In genomic region chr1:39462074-39462473, GRCh38 we compare ENCODE assay signal across 26 cellular contexts. TPM values are rescaled to one million over a fixed set of nuclear protein-coding genes. Genes with fewer than 3 reads are reported as not detected.
A peak's percentile ranks its signal among the peaks of the same experiment; 100 is the strongest.
DNase-seq lines count a peak whose midpoint lies in the region; ATAC-seq and TF ChIP-seq lines count a peak whose summit lies in the region.
"Had no signal": no experiment of that assay in that cellular context is flagged by ENCODE, and none has a peak within 500 bp of the region (broad histone marks: within the 10 kb centered on the region; RNA-seq: fewer than 3 reads in every experiment).

No MANE protein-coding gene starts in this region.

- BruUV-seq in PC-3 (replicated peaks; lab: Mats Ljungman, UMichigan): no TSS peak

- H3K4me1 ChIP-seq in PC-3 (ENCODE audit: insufficient read depth, low read length) (no peaks in the 10 kb centered on the region), osteoblast (ENCODE audit: insufficient read depth, low read length) (peaks cover 8% of the 10 kb centered on the region)
- H3K4me1 ChIP-seq: left lung, spleen had no signal

- H3K27me3 ChIP-seq in PC-3 (ENCODE audit: low read length): no peaks in the 10 kb centered on the region
- no peaks in the 10 kb centered on the region for H3K27me3 ChIP-seq in osteoblast (ENCODE audit: insufficient read depth, low read length)
- H3K27me3 ChIP-seq: left lung, spleen, stomach had no signal

- H3K27ac Mint-ChIP-seq in endothelial cell (ENCODE audit: unreplicated experiment): no peak overlapping the region
- H3K27ac Mint-ChIP-seq: activated T-helper 1 cell treated with anti-CD3 and anti-CD28 coated beads, Interleukin-12 subunit alpha, Interleukin-12 subunit beta, Interleukin-2, Interleukin-4 antibody, amounts not matched to agents 30 ng/mL and 10 ng/mL and 1 ng/mL, durations not matched to agents 14 hours and 24 hours and 36 hours; mesothelial cell of epicardium; type B pancreatic cell had no signal

- H3K9me3 ChIP-seq in PC-3 (ENCODE audit: low read length) (no peaks in the 10 kb centered on the region), osteoblast (ENCODE audit: low read depth, low read length) (no peaks in the 10 kb centered on the region)
- H3K9me3 ChIP-seq: left lung, spleen, stomach had no signal

- POLR2A ChIA-PET in PC-3 (lab: Charles Lee; ENCODE audit: unreplicated experiment): no interaction called here

- no peak overlapping the region for H3K4me2 ChIP-seq in PC-3 (ENCODE audit: low read length)
- no peak overlapping the region for H3K4me2 ChIP-seq in osteoblast (ENCODE audit: insufficient read depth, low read length)

- H3K27ac ChIP-seq in PC-3 (ENCODE audit: low read length): no peak overlapping the region
- peak overlapping the region; percentile 53 for H3K27ac ChIP-seq in osteoblast (ENCODE audit: low read depth, low read length)
- H3K27ac ChIP-seq: left lung, spleen, stomach had no signal

- peak; percentile 45; the same call in 1 of the 2 replicates for ATAC-seq in PC-3
- no peak for ATAC-seq in HG03439 (IDR thresholded peaks at IDR 0.05; ENCODE audit: unreplicated experiment)
- ATAC-seq: HCT116, left lung had no signal

- CTCF ChIA-PET in PC-3 (lab: Charles Lee): no interaction called here

- no peaks in the 10 kb centered on the region for H3K9me3 Mint-ChIP-seq in endothelial cell (ENCODE audit: unreplicated experiment)
- H3K9me3 Mint-ChIP-seq: activated T-helper 1 cell treated with anti-CD3 and anti-CD28 coated beads, Interleukin-12 subunit alpha, Interleukin-12 subunit beta, Interleukin-2, Interleukin-4 antibody, amounts not matched to agents 30 ng/mL and 10 ng/mL and 1 ng/mL, durations not matched to agents 14 hours and 24 hours and 36 hours; mesothelial cell of epicardium; type B pancreatic cell had no signal

- peaks cover 9% of the 10 kb centered on the region for H3K27me3 Mint-ChIP-seq in endothelial cell (ENCODE audit: unreplicated experiment)
- H3K27me3 Mint-ChIP-seq: type B pancreatic cell had no signal

- no peaks in the 10 kb centered on the region for H3K79me2 ChIP-seq in PC-3 (ENCODE audit: low read length)
- peaks cover 6% of the 10 kb centered on the region for H3K79me2 ChIP-seq in osteoblast (ENCODE audit: insufficient read depth, low read length)

- TF ChIP-seq CTCF in PC-3 (conservative IDR thresholded peaks at IDR 0.05; ENCODE audit: low read depth, low read length) (no peak), endothelial cell (IDR thresholded peaks at IDR 0.05; ENCODE audit: unreplicated experiment) (no peak), osteoblast (IDR thresholded peaks at IDR 0.05; ENCODE audit: extremely low read depth, low read depth, low read length) (no peak)

- H4K20me1 ChIP-seq in PC-3 (ENCODE audit: low read length) (no peaks in the 10 kb centered on the region), osteoblast (ENCODE audit: insufficient read depth, low read length) (peaks cover 6% of the 10 kb centered on the region)

- H2AFZ ChIP-seq in PC-3 (ENCODE audit: low read length): no peak overlapping the region
- H2AFZ ChIP-seq in osteoblast (ENCODE audit: low read length): no peak overlapping the region

- peaks cover 62% of the 10 kb centered on the region for H3K36me3 ChIP-seq in PC-3 (ENCODE audit: low read depth, low read length)
- H3K36me3 ChIP-seq in osteoblast (ENCODE audit: insufficient read depth, low read length): peaks cover 96% of the 10 kb centered on the region

- no peaks in the 10 kb centered on the region for H3K9me2 ChIP-seq in PC-3 (replicated peaks; ENCODE audit: low read length)

- no peaks in the 10 kb centered on the region for H3K4me1 Mint-ChIP-seq in endothelial cell (ENCODE audit: unreplicated experiment)
- H3K4me1 Mint-ChIP-seq: mesothelial cell of epicardium had no signal

- no peak overlapping the region for H3K9ac ChIP-seq in PC-3 (ENCODE audit: low read length)

- H3K36me3 Mint-ChIP-seq in endothelial cell (ENCODE audit: low read depth, unreplicated experiment): peaks cover 74% of the 10 kb centered on the region

- DNase-seq in ELR (ENCODE audit: low read depth) (peak; percentile 63), PC-3 (peak; percentile 9), endothelial cell (ENCODE audit: low spot score) (no peak), osteoblast (ENCODE audit: insufficient read length, low spot score, missing footprints) (peak; percentile 62), NK-92 (lab: John Stamatoyannopoulos, UW; ENCODE audit: unreplicated experiment) (no peak), retina (no peak), middle frontal gyrus (ENCODE audit: extremely low spot score, low spot score) (no peak)
- DNase-seq: activated CD4-positive, CD25-positive, alpha-beta regulatory T cell treated with anti-CD3 and anti-CD28 coated beads, Interleukin-2, amount 50 U/mL, for 72 hours; activated CD8-positive, alpha-beta memory T cell treated with anti-CD3 and anti-CD28 coated beads for 24 hours; AML-193; dermis blood vessel endothelial cell; DND-41; left lung; NCI-H1417 treated with DMSO at 0.1 percent for 48 hours; NCI-H2107; NCI-H510A treated with DMSO at 0.1 percent for 48 hours; spleen; stimulated activated CD4-positive, alpha-beta T cell treated with anti-CD3 and anti-CD28 coated beads, Interleukin-4, amount 100 ng/mL, for 24 hours; stomach; T1000 had no signal

- intact Hi-C loops in PC-3 (cut with micrococcal nuclease): no loop called here

- no peaks in the 10 kb centered on the region for H3F3A ChIP-seq in PC-3 (ENCODE audit: low read length, unreplicated experiment)

- peak overlapping the region; percentile 51 for H3K4me3 Mint-ChIP-seq in endothelial cell (ENCODE audit: unreplicated experiment)
- H3K4me3 Mint-ChIP-seq: activated T-helper 1 cell treated with anti-CD3 and anti-CD28 coated beads, Interleukin-12 subunit alpha, Interleukin-12 subunit beta, Interleukin-2, Interleukin-4 antibody, amounts not matched to agents 30 ng/mL and 10 ng/mL and 1 ng/mL, durations not matched to agents 14 hours and 24 hours and 36 hours; mesothelial cell of epicardium; type B pancreatic cell had no signal

- H3K4me3 ChIP-seq in PC-3 (ENCODE audit: low read length) (no peak overlapping the region), osteoblast (ENCODE audit: insufficient read depth, low read length) (no peak overlapping the region)
- H3K4me3 ChIP-seq: left lung, spleen, stomach had no signal

RNA-seq across cellular contexts. Expression of gene BMP8A, which starts 29.4 kb away (rescaled TPM):
- total RNA-seq in PC-3 (2014; rRNA removed): 0.11 TPM in 1 of 2 replicates, not detected in the other
- not detected for total RNA-seq in endothelial cell (ENCODE audit: unreplicated experiment)
- 0.72 and 2.4 TPM in 2 replicates for total RNA-seq in osteoblast
- total RNA-seq: activated T-helper 1 cell treated with anti-CD3 and anti-CD28 coated beads, Interleukin-12 subunit alpha, Interleukin-12 subunit beta, Interleukin-2, Interleukin-4 antibody, amounts not matched to agents 30 ng/mL and 10 ng/mL and 1 ng/mL, durations not matched to agents 14 hours and 24 hours and 36 hours; bronchial epithelial cell; mesothelial cell of epicardium; stomach had no signal

Comparison
In these comparisons a context has a peak if more than half of its experiments do, and no peak if none do; other contexts are left out.
1. DNase-seq: peak in ELR (single experiment), PC-3 (single experiment) and osteoblast (single experiment); none in endothelial cell (single experiment), NK-92 (single experiment), retina (single experiment) and middle frontal gyrus (single experiment).